ENCODE assay signal across 16 cellular contexts in genomic region chr13:41496420-41497234, GRCh38. TPM values are rescaled to one million over a fixed set of nuclear protein-coding genes. Genes with fewer than 3 reads are reported as not detected.
DNase-seq lines count a peak whose midpoint lies in the region; ATAC-seq and TF ChIP-seq lines count a peak whose summit lies in the region.
"Had no signal": no experiment of that assay in that cellular context is flagged by ENCODE, and none has a peak within 500 bp of the region (broad histone marks: within the 10 kb centered on the region; RNA-seq: fewer than 3 reads in every experiment).

No MANE protein-coding gene starts in this region.

- no peak for DNase-seq in activated naive CD4-positive, alpha-beta T cell treated with anti-CD3 and anti-CD28 coated beads for 36 hours
- no peak for DNase-seq in activated naive CD4-positive, alpha-beta T cell treated with anti-CD3 and anti-CD28 coated beads, Interleukin-2, amount 50 U/mL, for 16 hours
- peak; percentile 34 to 36 for DNase-seq in Kasumi-1 (lab: John Stamatoyannopoulos, UW)
- peak; percentile 83 for DNase-seq in esophagus muscularis mucosa (ENCODE audit: extremely low spot score)
- DNase-seq in nucleus accumbens (lab: John Stamatoyannopoulos, UW), result no peak
- DNase-seq in natural killer cell treated with Interleukin-12 subunit alpha and Interleukin-12 subunit beta and Interleukin-15 and Interleukin-18, amount 100 ng/mL, for 72 hours (ENCODE audit: low spot score), result no peak
- DNase-seq: activated CD4-positive, alpha-beta T cell treated with anti-CD3 and anti-CD28 coated beads, Interleukin-2, amount 50 U/mL, for 1 hour; anterior cingulate cortex; immature natural killer cell; natural killer cell; NCI-H446 treated with DMSO at 0.1 percent for 48 hours; stimulated activated naive B cell treated with anti-CD40 and anti-IgM and Interleukin-4, amounts not matched to agents 10 μg/mL and 1 μg/mL and 100 μg/mL, for 72 hours had no signal

- H3K9me3 ChIP-seq in esophagus muscularis mucosa, result no peaks in the 10 kb centered on the region
- H3K9me3 ChIP-seq: BLaER1 treated with 17β-estradiol and CSF1 and Interleukin-3, amounts not matched to agents 10 nM and 100 nM; SJCRH30 had no signal

- H3K4me1 Mint-ChIP-seq in activated naive CD4-positive, alpha-beta T cell treated with anti-CD3 and anti-CD28 coated beads for 36 hours (ENCODE audit: low read depth), result peaks cover 95% of the 10 kb centered on the region
- peaks cover 89% of the 10 kb centered on the region for H3K4me1 Mint-ChIP-seq in stimulated activated memory B cell treated with anti-CD40 and anti-IgM and Interleukin-4, amounts not matched to agents 10 μg/mL and 1 μg/mL and 100 μg/mL, for 72 hours
- peaks cover 41 to 42% of the 10 kb centered on the region in 2 donors for H3K4me1 Mint-ChIP-seq in natural killer cell treated with Interleukin-12 subunit alpha and Interleukin-12 subunit beta and Interleukin-15 and Interleukin-18, amount 100 ng/mL, for 72 hours (ENCODE audit: low read depth in 2 of 2)

- no peaks in the 10 kb centered on the region for H3K36me3 ChIP-seq in esophagus muscularis mucosa
- H3K36me3 ChIP-seq: BLaER1 treated with 17β-estradiol and CSF1 and Interleukin-3, amounts not matched to agents 10 nM and 100 nM; SJCRH30 had no signal

- no peaks in the 10 kb centered on the region for H3K27me3 Mint-ChIP-seq in activated naive CD4-positive, alpha-beta T cell treated with anti-CD3 and anti-CD28 coated beads for 36 hours (ENCODE audit: low read depth)
- no peaks in the 10 kb centered on the region for H3K27me3 Mint-ChIP-seq in stimulated activated memory B cell treated with anti-CD40 and anti-IgM and Interleukin-4, amounts not matched to agents 10 μg/mL and 1 μg/mL and 100 μg/mL, for 72 hours
- peaks cover 0 to 3% of the 10 kb centered on the region in 2 donors for H3K27me3 Mint-ChIP-seq in natural killer cell treated with Interleukin-12 subunit alpha and Interleukin-12 subunit beta and Interleukin-15 and Interleukin-18, amount 100 ng/mL, for 72 hours

- H3K4me3 Mint-ChIP-seq in activated naive CD4-positive, alpha-beta T cell treated with anti-CD3 and anti-CD28 coated beads for 36 hours, result no peak overlapping the region
- no peak overlapping the region for H3K4me3 Mint-ChIP-seq in stimulated activated memory B cell treated with anti-CD40 and anti-IgM and Interleukin-4, amounts not matched to agents 10 μg/mL and 1 μg/mL and 100 μg/mL, for 72 hours
- H3K4me3 Mint-ChIP-seq in natural killer cell treated with Interleukin-12 subunit alpha and Interleukin-12 subunit beta and Interleukin-15 and Interleukin-18, amount 100 ng/mL, for 72 hours, result no peak overlapping the region
- H3K4me3 Mint-ChIP-seq: immature natural killer cell; natural killer cell; stimulated activated naive B cell treated with anti-CD40 and anti-IgM and Interleukin-4, amounts not matched to agents 10 μg/mL and 1 μg/mL and 100 μg/mL, for 72 hours had no signal

- 48% methylated on average over 9 of the region's 9 CpGs for WGBS in esophagus muscularis mucosa

- H3K27ac Mint-ChIP-seq in activated naive CD4-positive, alpha-beta T cell treated with anti-CD3 and anti-CD28 coated beads for 36 hours, result peak overlapping the region; percentile 94
- H3K27ac Mint-ChIP-seq in stimulated activated memory B cell treated with anti-CD40 and anti-IgM and Interleukin-4, amounts not matched to agents 10 μg/mL and 1 μg/mL and 100 μg/mL, for 72 hours, result peak overlapping the region; percentile 71
- no peak overlapping the region for H3K27ac Mint-ChIP-seq in natural killer cell treated with Interleukin-12 subunit alpha and Interleukin-12 subunit beta and Interleukin-15 and Interleukin-18, amount 100 ng/mL, for 72 hours

- peaks cover 20 to 37% (median 31%) of the 10 kb centered on the region in 4 donors for H3K4me1 ChIP-seq in esophagus muscularis mucosa

- intact Hi-C loops in activated naive CD4-positive, alpha-beta T cell treated with anti-CD3 and anti-CD28 coated beads for 36 hours (cut with micrococcal nuclease), result no loop called here
- intact Hi-C loops in esophagus muscularis mucosa (cut with DNase I), result no loop called here

- no peaks in the 10 kb centered on the region for H3K9me3 Mint-ChIP-seq in activated naive CD4-positive, alpha-beta T cell treated with anti-CD3 and anti-CD28 coated beads for 36 hours
- no peaks in the 10 kb centered on the region for H3K9me3 Mint-ChIP-seq in stimulated activated memory B cell treated with anti-CD40 and anti-IgM and Interleukin-4, amounts not matched to agents 10 μg/mL and 1 μg/mL and 100 μg/mL, for 72 hours
- H3K9me3 Mint-ChIP-seq in natural killer cell treated with Interleukin-12 subunit alpha and Interleukin-12 subunit beta and Interleukin-15 and Interleukin-18, amount 100 ng/mL, for 72 hours, result no peaks in the 10 kb centered on the region
- H3K9me3 Mint-ChIP-seq: natural killer cell; stimulated activated naive B cell treated with anti-CD40 and anti-IgM and Interleukin-4, amounts not matched to agents 10 μg/mL and 1 μg/mL and 100 μg/mL, for 72 hours had no signal

- H3K27me3 ChIP-seq in esophagus muscularis mucosa, result no peaks in the 10 kb centered on the region
- H3K27me3 ChIP-seq: BLaER1 treated with 17β-estradiol and CSF1 and Interleukin-3, amounts not matched to agents 10 nM and 100 nM; SJCRH30 had no signal

- H3K27ac ChIP-seq in esophagus muscularis mucosa (replicated peaks in 1 of 4), result no peak overlapping the region
- H3K27ac ChIP-seq: BLaER1 treated with 17β-estradiol and CSF1 and Interleukin-3, amounts not matched to agents 10 nM and 100 nM; SJCRH30 had no signal

- no peak for TF ChIP-seq POLR2A in esophagus muscularis mucosa (IDR thresholded peaks at IDR 0.05; ENCODE audit: low read depth)

- ATAC-seq in stimulated activated memory B cell treated with anti-CD40 and anti-IgM and Interleukin-4, amounts not matched to agents 10 μg/mL and 1 μg/mL and 100 μg/mL, for 72 hours, result no peak
- no peak for ATAC-seq in natural killer cell treated with Interleukin-12 subunit alpha and Interleukin-12 subunit beta and Interleukin-15 and Interleukin-18, amount 100 ng/mL, for 72 hours
- no peak for ATAC-seq in GM21526 (IDR thresholded peaks at IDR 0.05; ENCODE audit: low FRiP score, unreplicated experiment)
- ATAC-seq: natural killer cell; stimulated activated naive B cell treated with anti-CD40 and anti-IgM and Interleukin-4, amounts not matched to agents 10 μg/mL and 1 μg/mL and 100 μg/mL, for 72 hours had no signal

- CTCF ChIA-PET in activated naive CD4-positive, alpha-beta T cell treated with anti-CD3 and anti-CD28 coated beads for 36 hours (lab: Charles Lee), result interaction anchor here (0.9 to 5.5 kb wide), 4 partner anchors 9 to 38 kb away, joined by 4 to 38 read pairs (median 4); partner anchors contain the start of gene RGCC

- H3K4me3 ChIP-seq in esophagus muscularis mucosa, result no peak overlapping the region
- H3K4me3 ChIP-seq: BLaER1 treated with 17β-estradiol and CSF1 and Interleukin-3, amounts not matched to agents 10 nM and 100 nM; SJCRH30 had no signal

- TF ChIP-seq CTCF in esophagus muscularis mucosa (IDR thresholded peaks at IDR 0.05), result no peak

- no peak for TF ChIP-seq EP300 in esophagus muscularis mucosa (IDR thresholded peaks at IDR 0.05)

- H3K36me3 Mint-ChIP-seq in activated naive CD4-positive, alpha-beta T cell treated with anti-CD3 and anti-CD28 coated beads for 36 hours (ENCODE audit: low read depth), result peaks cover 3% of the 10 kb centered on the region
- no peaks in the 10 kb centered on the region for H3K36me3 Mint-ChIP-seq in stimulated activated memory B cell treated with anti-CD40 and anti-IgM and Interleukin-4, amounts not matched to agents 10 μg/mL and 1 μg/mL and 100 μg/mL, for 72 hours
- no peaks in the 10 kb centered on the region for H3K36me3 Mint-ChIP-seq in natural killer cell treated with Interleukin-12 subunit alpha and Interleukin-12 subunit beta and Interleukin-15 and Interleukin-18, amount 100 ng/mL, for 72 hours
- H3K36me3 Mint-ChIP-seq: natural killer cell; stimulated activated naive B cell treated with anti-CD40 and anti-IgM and Interleukin-4, amounts not matched to agents 10 μg/mL and 1 μg/mL and 100 μg/mL, for 72 hours had no signal

RNA-seq across cellular contexts. Expression of gene RGCC, which starts 39.3 kb away (rescaled TPM):
- total RNA-seq in activated naive CD4-positive, alpha-beta T cell treated with anti-CD3 and anti-CD28 coated beads for 36 hours, result 10 to 100 TPM; 75.0 to 77.8 TPM
- total RNA-seq in esophagus muscularis mucosa, result 100 to 1,000 TPM in 1 of 4 donors, 10 to 100 TPM in 3; 56.5 to 142 (median 77.1) TPM
- total RNA-seq in natural killer cell treated with Interleukin-12 subunit alpha and Interleukin-12 subunit beta and Interleukin-15 and Interleukin-18, amount 100 ng/mL, for 72 hours, result 1 to 10 TPM; 6.2 to 9.0 TPM
- total RNA-seq: SJCRH30 had no signal

Comparison
In these comparisons a context has a peak if more than half of its experiments do, and no peak if none do; other contexts are left out.
1. DNase-seq: peak in Kasumi-1 (2 of 2) and esophagus muscularis mucosa (single experiment); none in activated naive CD4-positive, alpha-beta T cell treated with anti-CD3 and anti-CD28 coated beads for 36 hours (single experiment), activated naive CD4-positive, alpha-beta T cell treated with anti-CD3 and anti-CD28 coated beads, Interleukin-2, amount 50 U/mL, for 16 hours (single experiment), nucleus accumbens (0 of 56) and natural killer cell treated with Interleukin-12 subunit alpha and Interleukin-12 subunit beta and Interleukin-15 and Interleukin-18, amount 100 ng/mL, for 72 hours (single experiment).
2. H3K27ac Mint-ChIP-seq: peak in activated naive CD4-positive, alpha-beta T cell treated with anti-CD3 and anti-CD28 coated beads for 36 hours (single experiment) and stimulated activated memory B cell treated with anti-CD40 and anti-IgM and Interleukin-4, amounts not matched to agents 10 μg/mL and 1 μg/mL and 100 μg/mL, for 72 hours (single experiment); none in natural killer cell treated with Interleukin-12 subunit alpha and Interleukin-12 subunit beta and Interleukin-15 and Interleukin-18, amount 100 ng/mL, for 72 hours (0 of 2).
3. RNA of gene RGCC, which starts 39.3 kb away (total RNA-seq): 56.5 to 142 TPM in esophagus muscularis mucosa and 75.0 to 77.8 TPM in activated naive CD4-positive, alpha-beta T cell treated with anti-CD3 and anti-CD28 coated beads for 36 hours; 6.2 to 9.0 TPM in natural killer cell treated with Interleukin-12 subunit alpha and Interleukin-12 subunit beta and Interleukin-15 and Interleukin-18, amount 100 ng/mL, for 72 hours; every median in the first group is over 4 times any median in the second.